ENCODE assay signal across 7 cellular contexts in the genomic region with DNA sequence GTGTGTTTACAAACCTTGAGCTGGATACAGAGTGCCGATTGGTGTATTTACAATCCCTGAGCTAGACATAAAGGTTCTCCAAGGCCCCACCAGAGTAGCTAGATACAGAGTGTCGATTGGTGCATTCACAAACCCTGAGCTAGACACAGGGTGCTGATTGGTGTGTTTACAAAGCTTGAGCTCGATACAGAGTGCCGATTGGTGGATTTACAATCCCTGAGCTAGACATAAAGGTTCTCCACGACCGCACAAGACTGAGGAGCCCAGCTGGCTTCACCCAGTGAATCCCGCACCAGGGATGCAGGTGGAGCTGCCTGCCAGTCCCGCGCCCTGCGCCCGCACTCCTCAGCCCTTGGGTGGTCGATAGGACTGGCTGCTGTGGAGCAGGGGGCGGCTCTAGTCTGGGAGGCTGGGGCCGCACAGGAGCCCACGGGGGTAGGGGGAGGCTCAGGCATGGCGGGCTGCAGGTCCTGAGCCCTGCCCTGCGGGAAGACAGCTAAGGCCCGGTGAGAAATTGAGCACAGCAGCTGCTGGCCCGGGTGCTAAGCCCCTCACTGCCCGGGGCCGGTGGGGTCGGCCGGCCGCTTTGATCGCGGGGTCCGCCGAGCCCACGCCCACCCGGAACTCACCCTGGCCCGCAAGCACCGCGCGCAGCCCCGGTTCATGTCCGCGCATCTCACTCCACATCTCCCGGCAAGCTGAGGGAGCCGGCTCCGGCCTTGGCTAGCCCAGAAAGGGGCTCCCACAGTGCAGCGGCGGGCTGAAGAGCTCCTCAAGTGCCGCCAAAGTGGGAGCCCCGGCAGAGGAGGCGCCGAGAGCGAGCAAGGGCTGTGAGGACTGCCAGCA.
DNase-seq lines count a peak whose midpoint lies in the region; ATAC-seq, FAIRE-seq and TF ChIP-seq lines count a peak whose summit lies in the region.
"Not testable (repeated sequence)": the region's sequence is repeated elsewhere in the genome, so short reads cannot be mapped to it uniquely, and the experiment has no call there.

No MANE protein-coding gene starts in this region.

- DNase-seq in RPMI7951 (ENCODE audit: low read depth) (peak; percentile 21), testis (peak; percentile 66)
- DNase-seq in WTC11 (ENCODE audit: low spot score); K562 (ENCODE audit: extremely low read depth in 1 of 4, low spot score in 3 of 4); H1 (ENCODE audit: low read depth in 1 of 2, low spot score in 2 of 2); HepG2 (ENCODE audit: low spot score); nephron progenitor cell: not testable (repeated sequence)

- H3K27ac ChIP-seq in K562 (ENCODE audit: extremely low read depth, low read depth, low read length); H1 (ENCODE audit: low read depth, low read length); HepG2 (ENCODE audit: extremely low read length, insufficient read depth, low read length); testis: not testable (repeated sequence)

- H3K27me3 Mint-ChIP-seq in WTC11 (ENCODE audit: low read depth) (peaks cover 45% of the 10 kb centered on the region), nephron progenitor cell (ENCODE audit: low read depth, poor library complexity) (peaks cover 37% of the 10 kb centered on the region)

- not testable (repeated sequence) for H3K9ac ChIP-seq in K562 (ENCODE audit: insufficient read depth in 1 of 2, low read depth in 2 of 2, low read length in 2 of 2); H1 (replicated peaks in 1 of 4; ENCODE audit: extremely low read depth in 1 of 4, low read depth in 3 of 4, low read length in 3 of 4); HepG2 (ENCODE audit: insufficient read depth, low read depth, low read length)

- H3K56ac ChIP-seq in H1 (replicated peaks; ENCODE audit: insufficient read length, low read depth, low read length) = not testable (repeated sequence)

- H2BK15ac ChIP-seq in H1 (ENCODE audit: low read length) = not testable (repeated sequence)

- not testable (repeated sequence) for H2AFZ ChIP-seq in K562 (ENCODE audit: low read depth, low read length); H1 (ENCODE audit: low read length); HepG2 (ENCODE audit: low read length)

- not testable (repeated sequence) for H3K36me3 ChIP-seq in K562 (ENCODE audit: control insufficient read depth, insufficient read depth, low read length); H1 (ENCODE audit: control insufficient read depth in 2 of 4, insufficient read depth in 4 of 4, low read length in 3 of 4); HepG2 (replicated peaks in 1 of 2; ENCODE audit: control insufficient read depth in 1 of 2, insufficient read depth in 2 of 2, low read length in 2 of 2); testis (ENCODE audit: low read depth, missing control alignments)

- H2BK5ac ChIP-seq in H1 (ENCODE audit: low read depth, low read length) = not testable (repeated sequence)

- TF ChIP-seq POLR2A in K562 (conservative IDR thresholded peaks at IDR 0.05); H1 (IDR thresholded peaks at IDR 0.05; ENCODE audit: control extremely low read depth in 1 of 2, low read depth in 2 of 2, low read length in 2 of 2); HepG2 (IDR thresholded peaks at IDR 0.05; ENCODE audit: insufficient read depth in 1 of 2, low read depth in 2 of 2, low read length in 2 of 2); testis (IDR thresholded peaks at IDR 0.05): not testable (repeated sequence)

- TF ChIP-seq EP300 in K562 (IDR thresholded peaks at IDR 0.05; ENCODE audit: low read length); H1 (IDR thresholded peaks at IDR 0.05; ENCODE audit: borderline replicate concordance in 1 of 2, low read depth in 2 of 2, low read length in 2 of 2); HepG2 (IDR thresholded peaks at IDR 0.05; ENCODE audit: low read depth in 2 of 2, low read length in 2 of 2); HepG2 (CRISPR knock-in tag; IDR thresholded peaks at IDR 0.05; ENCODE audit: borderline replicate concordance): not testable (repeated sequence)

- not testable (repeated sequence) for FAIRE-seq in K562 (lab: Jason Lieb, UNC); H1 (lab: Jason Lieb, UNC); HepG2 (lab: Jason Lieb, UNC)

- not testable (repeated sequence) for TF ChIP-seq CTCF in WTC11 (IDR thresholded peaks at IDR 0.05); K562 (IDR thresholded peaks at IDR 0.05 in 2 of 3, conservative IDR thresholded peaks at IDR 0.05 in 1 of 3; ENCODE audit: insufficient read depth in 2 of 3, low read depth in 1 of 3, low read length in 3 of 3); H1 (IDR thresholded peaks at IDR 0.05; ENCODE audit: control extremely low read depth in 1 of 3, insufficient read depth in 1 of 3, low read depth in 1 of 3, low read length in 3 of 3); HepG2 (CRISPR knock-in tag; IDR thresholded peaks at IDR 0.05); nephron progenitor cell (IDR thresholded peaks at IDR 0.05); testis (IDR thresholded peaks at IDR 0.05)

- not testable (repeated sequence) for H3K79me2 ChIP-seq in K562 (ENCODE audit: control insufficient read depth, insufficient read depth, low read length); H1 (ENCODE audit: control insufficient read depth in 1 of 2, insufficient read depth in 2 of 2, low read length in 2 of 2); HepG2 (ENCODE audit: insufficient read depth, low read length)

- H3K4me1 ChIP-seq in K562 (replicated peaks in 1 of 2; ENCODE audit: control insufficient read depth in 2 of 2, insufficient read depth in 2 of 2, low read length in 2 of 2); H1 (replicated peaks in 1 of 4; ENCODE audit: control insufficient read depth in 3 of 4, insufficient read depth in 4 of 4, low read length in 3 of 4); testis: not testable (repeated sequence)
- peaks cover 26% of the 10 kb centered on the region for H3K4me1 ChIP-seq in HepG2 (ENCODE audit: insufficient read depth, low read length)

- H3K4ac ChIP-seq in H1 (replicated peaks; ENCODE audit: insufficient read length, low read depth, low read length) = not testable (repeated sequence)

- intact Hi-C loops in K562 (cut with micrococcal nuclease); HepG2 (cut with micrococcal nuclease; ENCODE audit: unreplicated experiment); testis (cut with DNase I; ENCODE audit: low total_unique reads): not testable (repeated sequence)

- not testable (repeated sequence) for H3K9me1 ChIP-seq in K562 (ENCODE audit: control insufficient read depth, insufficient read depth, low read length)

- H2BK12ac ChIP-seq in H1 (ENCODE audit: low read depth, low read length) = not testable (repeated sequence)

- not testable (repeated sequence) for TF ChIP-seq RAD21 in K562 (CRISPR knock-in tag; conservative IDR thresholded peaks at IDR 0.05 in 1 of 2, IDR thresholded peaks at IDR 0.05 in 1 of 2); H1 (IDR thresholded peaks at IDR 0.05 in 1 of 2, conservative IDR thresholded peaks at IDR 0.05 in 1 of 2; ENCODE audit: low read depth in 2 of 2, low read length in 2 of 2); HepG2 (CRISPR knock-in tag; IDR thresholded peaks at IDR 0.05)

- BruUV-seq in K562 (replicated peaks; lab: Mats Ljungman, UMichigan); HepG2 (replicated peaks; lab: Mats Ljungman, UMichigan): not testable (repeated sequence)

- POLR2A ChIA-PET in WTC11 (lab: Charles Lee); HepG2 (lab: Yijun Ruan, JAX): not testable (repeated sequence)
- POLR2A ChIA-PET in K562 (lab: Yijun Ruan, JAX) = interaction anchor here (0.6 to 0.8 kb wide), 2 partner anchors 19 to 28 kb away, joined by 3 read pairs; no protein-coding TSS in a partner anchor
- POLR2A ChIA-PET in H1 (lab: Charles Lee; ENCODE audit: partially characterized antibody) = interaction anchor here (0.7 kb wide), 1 partner anchor 20 kb away, joined by 3 read pairs; no protein-coding TSS in a partner anchor

- H2BK20ac ChIP-seq in H1 (ENCODE audit: low read length) = not testable (repeated sequence)

- not testable (repeated sequence) for H3K27me3 ChIP-seq in K562 (ENCODE audit: control insufficient read depth in 2 of 2, insufficient read depth in 2 of 2, low read length in 2 of 2); testis
- H3K27me3 ChIP-seq in H1 (replicated peaks in 1 of 4; ENCODE audit: control insufficient read depth in 3 of 4, extremely low read depth in 1 of 4, insufficient read depth in 3 of 4, low read length in 3 of 4) (peaks cover 2 to 33% (median 20%) of the 10 kb centered on the region in 4 experiments), HepG2 (ENCODE audit: control insufficient read depth in 1 of 2, insufficient read depth in 2 of 2, low read length in 2 of 2) (peaks cover 0 to 26% of the 10 kb centered on the region in 2 experiments; a peak in 3 of 5 replicates)

- 91% methylated on average over 44 of the region's 47 CpGs for WGBS in K562 (ENCODE audit: insufficient coverage, low coverage, missing lambda C conversion rate)
- WGBS in H1 (ENCODE audit: extremely low coverage in 1 of 2, insufficient coverage in 1 of 2, insufficient read length in 1 of 2, insufficient replicate concordance in 2 of 2, low coverage in 1 of 2, low lambda C conversion rate in 2 of 2, missing lambda C conversion rate in 1 of 2), 2 experiments = 89% methylated on average over 23 of the region's 47 CpGs; no CpG with 5 or more reads in 1 of the 2 experiments
- WGBS in HepG2 (ENCODE audit: low lambda C conversion rate) = 85% methylated on average over 39 of the region's 47 CpGs
- WGBS in testis, 2 donors = 71 to 84% methylated on average over 7 to 47 of the region's 47 CpGs

- H4K91ac ChIP-seq in H1 (replicated peaks; ENCODE audit: insufficient read length, low read length) = not testable (repeated sequence)

- H3K27ac Mint-ChIP-seq in WTC11 = not testable (repeated sequence)
- H3K27ac Mint-ChIP-seq in nephron progenitor cell = peak overlapping the region; percentile 77

- not testable (repeated sequence) for H3K18ac ChIP-seq in H1 (ENCODE audit: extremely low read depth, low read length)

- not testable (repeated sequence) for H3K4me3 ChIP-seq in K562; H1 (ENCODE audit: extremely low read depth in 1 of 4, insufficient read depth in 2 of 4, low read depth in 3 of 4, low read length in 4 of 4); HepG2 (replicated peaks in 1 of 3; ENCODE audit: insufficient read depth in 1 of 3, low read depth in 2 of 3, low read length in 3 of 3)
- peak overlapping the region; percentile 29 to 58 for H3K4me3 ChIP-seq in testis

- not testable (repeated sequence) for H3K79me1 ChIP-seq in H1 (ENCODE audit: low read depth, low read length)

- not testable (repeated sequence) for ATAC-seq in WTC11, K562, HepG2

- H2BK120ac ChIP-seq in H1 (replicated peaks; ENCODE audit: low read depth, low read length) = not testable (repeated sequence)

- H3K14ac ChIP-seq in H1 (ENCODE audit: insufficient read length) = not testable (repeated sequence)

- H4K8ac ChIP-seq in H1 (ENCODE audit: extremely low read depth, insufficient read depth, low read length) = not testable (repeated sequence)

- H3K9me3 Mint-ChIP-seq in WTC11 (peaks cover 12% of the 10 kb centered on the region; the same call in 1 of the 2 replicates), nephron progenitor cell (peaks cover 33% of the 10 kb centered on the region)

- in situ Hi-C loops in K562 (cut with MboI); HepG2 (cut with HindIII; ENCODE audit: extremely low pct_ligation_motif_present, low pct_unique_long_range_greater_than_20kb): not testable (repeated sequence)

- H3K36me3 Mint-ChIP-seq in WTC11 = not testable (repeated sequence)
- H3K36me3 Mint-ChIP-seq in nephron progenitor cell (ENCODE audit: low read depth) = peaks cover 21% of the 10 kb centered on the region

- peaks cover 13% of the 10 kb centered on the region for H3K9me3 ChIP-seq in K562 (replicated peaks; ENCODE audit: control insufficient read depth, insufficient read depth, low read depth, low read length)
- not testable (repeated sequence) for H3K9me3 ChIP-seq in H1 (ENCODE audit: insufficient read depth in 2 of 2, low read depth in 1 of 2, low read length in 1 of 2); HepG2 (ENCODE audit: low read length); testis

- not testable (repeated sequence) for H3K4me2 ChIP-seq in K562 (ENCODE audit: insufficient read depth, low read length); H1 (ENCODE audit: insufficient read depth in 1 of 2, low read depth in 2 of 2, low read length in 2 of 2); HepG2 (ENCODE audit: low read depth, low read length)

- CTCF ChIA-PET in WTC11 (lab: Charles Lee); K562 (lab: Yijun Ruan, JAX; ENCODE audit: low intra/inter-chr PET ratio); HepG2 (lab: Yijun Ruan, JAX; ENCODE audit: low intra/inter-chr PET ratio, low total read pairs): not testable (repeated sequence)
- CTCF ChIA-PET in H1 (lab: Charles Lee; ENCODE audit: partially characterized antibody) = interaction anchor here (0.7 to 1.7 kb wide), 4 partner anchors 12 to 80 kb away, joined by 3 to 6 read pairs (median 3); no protein-coding TSS in a partner anchor

- H3K4me1 Mint-ChIP-seq in WTC11 (peaks cover 11% of the 10 kb centered on the region), nephron progenitor cell (peaks cover 25% of the 10 kb centered on the region)

- not testable (repeated sequence) for H2AK5ac ChIP-seq in H1 (ENCODE audit: low read depth, low read length)

- not testable (repeated sequence) for H3K4me3 Mint-ChIP-seq in WTC11, nephron progenitor cell

- H4K5ac ChIP-seq in H1 (ENCODE audit: insufficient read length, low read depth, low read length) = not testable (repeated sequence)

- H4K20me1 ChIP-seq in K562 (replicated peaks; ENCODE audit: control insufficient read depth, insufficient read depth, low read length); H1 (replicated peaks in 1 of 2; ENCODE audit: control insufficient read depth in 1 of 2, insufficient read depth in 2 of 2, low read length in 2 of 2); HepG2 (ENCODE audit: insufficient read depth, low read length): not testable (repeated sequence)

- peaks cover 11% of the 10 kb centered on the region for H3K23me2 ChIP-seq in H1 (ENCODE audit: low read depth, low read length)

- not testable (repeated sequence) for H3K23ac ChIP-seq in H1 (ENCODE audit: insufficient read length)
